Comparison of ENCODE assay signal across 8 cellular contexts in genomic region chr3:97711664-97712063, GRCh38.
"Had no signal": no experiment of that assay in that cellular context is flagged by ENCODE, and none has a peak within 500 bp of the region (broad histone marks: within the 10 kb centered on the region; RNA-seq: fewer than 3 reads in every experiment).

No MANE protein-coding gene starts in this region.

- H3K9me3 Mint-ChIP-seq: HFFc6 had no signal

- ATAC-seq: HCT116, HepG2 had no signal

- H3K4me3 Mint-ChIP-seq: HFFc6, IgD-negative memory B cell had no signal

- H3K4me1 Mint-ChIP-seq: IgD-negative memory B cell had no signal

- DNase-seq: GOT3, H7, HFFc6, KBM-7 had no signal

- FAIRE-seq: HepG2 had no signal

- H3K36me3 Mint-ChIP-seq: IgD-negative memory B cell had no signal

- H3K27ac Mint-ChIP-seq: HFFc6, IgD-negative memory B cell had no signal

- H3K4me3 ChIP-seq: HAP-1 had no signal
